20 cellular contexts compared by ENCODE assay signal in the genomic region with DNA sequence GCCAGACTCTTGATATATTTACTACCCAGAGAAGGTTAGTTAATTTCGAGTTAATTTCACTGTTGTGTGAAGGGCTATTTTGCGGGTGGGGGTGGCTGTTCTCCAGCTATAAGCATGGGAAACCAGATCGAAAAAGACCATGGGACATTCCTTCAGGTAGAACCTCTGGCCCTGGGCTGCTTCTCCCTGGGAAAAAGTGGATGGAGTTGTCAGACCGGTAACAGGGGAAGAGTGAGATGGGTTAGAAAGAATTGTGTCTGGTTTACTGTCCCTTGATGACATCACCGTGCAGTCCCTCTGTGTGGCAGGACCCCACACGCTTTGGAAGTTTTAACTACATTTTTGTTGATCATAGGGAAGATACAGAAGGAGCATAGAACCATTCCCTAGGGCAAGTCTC.
"Had no signal": no experiment of that assay in that cellular context is flagged by ENCODE, and none has a peak within 500 bp of the region (broad histone marks: within the 10 kb centered on the region; RNA-seq: fewer than 3 reads in every experiment).

No MANE protein-coding gene starts in this region.

- H3K4me3 Mint-ChIP-seq: immature natural killer cell, mesothelial cell of epicardium, naive B cell had no signal

- H3K4me3 ChIP-seq: coronary artery, dorsolateral prefrontal cortex, esophagus muscularis mucosa, gastroesophageal sphincter, heart left ventricle, hepatocyte, left lung, lower lobe of right lung, mucosa of descending colon had no signal

- ATAC-seq: foreskin keratinocyte, gastroesophageal sphincter, heart left ventricle, left cardiac atrium, left lung, left ventricle myocardium superior, lower lobe of right lung, mucosa of descending colon had no signal

- H3K36me3 ChIP-seq: gastroesophageal sphincter, heart left ventricle, left lung, lower lobe of right lung had no signal

- H3K4me2 ChIP-seq: hepatocyte had no signal

- H2AFZ ChIP-seq: hepatocyte had no signal

- H3K4me1 ChIP-seq: esophagus muscularis mucosa, foreskin keratinocyte, gastroesophageal sphincter, left lung, lower lobe of right lung had no signal

- DNase-seq: dermis blood vessel endothelial cell; dorsolateral prefrontal cortex; effector CD4-positive, alpha-beta T cell; effector memory CD4-positive, alpha-beta T cell; foreskin keratinocyte; heart left ventricle; hypothalamus; immature natural killer cell; left cardiac atrium; left lung; left ventricle myocardium superior; lower lobe of right lung; mesenchymal stem cell; mucosa of descending colon; naive B cell had no signal

- H3K9me3 ChIP-seq: esophagus muscularis mucosa, gastroesophageal sphincter, heart left ventricle, left lung, lower lobe of right lung, mucosa of descending colon had no signal

- H3K36me3 Mint-ChIP-seq: immature natural killer cell, mesothelial cell of epicardium, naive B cell had no signal

- H3K27ac ChIP-seq: coronary artery, dorsolateral prefrontal cortex, esophagus muscularis mucosa, foreskin keratinocyte, gastroesophageal sphincter, heart left ventricle, hepatocyte, left lung, lower lobe of right lung had no signal

- H3K4me1 Mint-ChIP-seq: immature natural killer cell, mesothelial cell of epicardium, naive B cell had no signal

- H3K27ac Mint-ChIP-seq: immature natural killer cell, mesothelial cell of epicardium, naive B cell had no signal

- H3K79me2 ChIP-seq: hepatocyte had no signal

- H3K9me3 Mint-ChIP-seq: mesothelial cell of epicardium had no signal

- H3K27me3 ChIP-seq: esophagus muscularis mucosa, foreskin keratinocyte, gastroesophageal sphincter, heart left ventricle, hepatocyte had no signal
